15 cellular contexts compared by ENCODE assay signal in the genomic region with DNA sequence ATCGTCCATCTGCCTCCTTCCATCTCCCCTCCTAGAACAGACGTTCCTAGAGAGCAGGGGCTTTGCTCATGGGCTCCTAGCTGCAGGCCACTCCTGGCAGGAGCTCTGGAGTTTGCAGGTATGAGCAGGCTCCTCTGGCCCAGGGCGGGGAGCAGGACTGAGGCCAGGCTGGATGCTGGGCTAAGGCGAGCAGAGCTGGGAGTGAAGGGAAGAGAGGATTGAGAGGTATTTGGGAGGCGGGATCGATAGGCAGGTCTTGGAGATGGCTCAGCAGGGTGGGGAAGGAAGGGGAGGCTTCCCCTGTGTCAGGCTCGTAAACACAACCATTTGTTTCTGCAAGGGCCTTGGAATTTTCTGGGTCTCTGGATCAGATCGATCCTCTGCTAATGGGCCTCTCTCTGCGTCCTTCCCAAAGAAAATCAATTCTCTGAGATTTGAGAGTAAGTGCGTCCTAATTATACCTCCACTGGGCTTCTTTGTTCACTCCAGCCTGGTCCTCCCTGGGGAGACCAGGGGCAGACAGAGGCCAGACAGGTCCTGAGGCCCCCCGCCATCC.
DNase-seq lines count a peak whose midpoint lies in the region; ATAC-seq and TF ChIP-seq lines count a peak whose summit lies in the region.
"Had no signal": no experiment of that assay in that cellular context is flagged by ENCODE, and none has a peak within 500 bp of the region (broad histone marks: within the 10 kb centered on the region; RNA-seq: fewer than 3 reads in every experiment).

No MANE protein-coding gene starts in this region.

- no peak for DNase-seq in RWPE2 (ENCODE audit: low spot score)
- DNase-seq in iPS-NIHi11 (ENCODE audit: low spot score) = peak; percentile 53
- DNase-seq in retina = peak; percentile 63
- DNase-seq in foreskin keratinocyte = no peak
- no peak for DNase-seq in chondrocyte (ENCODE audit: low spot score)
- no peak for DNase-seq in SIG-M5 (lab: John Stamatoyannopoulos, UW)
- DNase-seq: Calu3; CD4-positive, alpha-beta T cell; KG1; NCI-H1417 treated with DMSO at 0.1 percent for 48 hours; NCI-H2029 treated with DMSO at 0.1 percent for 48 hours; NCI-H345; NCI-H526 had no signal

- no peaks in the 10 kb centered on the region for H3K4me1 Mint-ChIP-seq in chondrocyte (ENCODE audit: low read depth)

- H3K4me1 ChIP-seq in HUES48 (ENCODE audit: control insufficient read depth, insufficient read depth, low read length) = peaks cover 17% of the 10 kb centered on the region
- H3K4me1 ChIP-seq in RWPE2 (ENCODE audit: insufficient read depth, poor library complexity, severe bottlenecking) = no peaks in the 10 kb centered on the region
- no peaks in the 10 kb centered on the region for H3K4me1 ChIP-seq in foreskin keratinocyte

- ATAC-seq in RWPE2 (ENCODE audit: low read depth) = peak; percentile 27; the same call in 1 of the 3 replicates
- ATAC-seq in foreskin keratinocyte = no peak
- ATAC-seq: HepG2 had no signal

- H3K9ac ChIP-seq in HUES48 (ENCODE audit: low read depth, low read length) = no peak overlapping the region

- H3K9me3 ChIP-seq in HUES48 (ENCODE audit: control insufficient read depth, insufficient read depth, low read length) (no peaks in the 10 kb centered on the region), RWPE2 (ENCODE audit: severe bottlenecking) (no peaks in the 10 kb centered on the region)

- H3K9me3 Mint-ChIP-seq in chondrocyte (ENCODE audit: low read depth) = peaks cover 2% of the 10 kb centered on the region
- H3K9me3 Mint-ChIP-seq: CD4-positive, alpha-beta T cell had no signal

- H3K27me3 ChIP-seq in HUES48 (ENCODE audit: control insufficient read depth, insufficient read depth, low read length) (no peaks in the 10 kb centered on the region), RWPE2 (ENCODE audit: insufficient read depth, poor library complexity, severe bottlenecking) (no peaks in the 10 kb centered on the region), foreskin keratinocyte (no peaks in the 10 kb centered on the region)

- H3K4me3 ChIP-seq in HUES48 (ENCODE audit: low read depth, low read length) (no peak overlapping the region), RWPE2 (ENCODE audit: severe bottlenecking) (no peak overlapping the region)

- peak overlapping the region; percentile 68 for H3K27ac ChIP-seq in HUES48 (ENCODE audit: low read depth, low read length)
- H3K27ac ChIP-seq in RWPE2 (ENCODE audit: poor library complexity, severe bottlenecking) = no peak overlapping the region
- H3K27ac ChIP-seq in foreskin keratinocyte = no peak overlapping the region

- H3K36me3 Mint-ChIP-seq in chondrocyte (ENCODE audit: low read depth) = peaks cover 5% of the 10 kb centered on the region

- H3K27me3 Mint-ChIP-seq in chondrocyte (ENCODE audit: low read depth) = peaks cover 30% of the 10 kb centered on the region

- H3K4me3 Mint-ChIP-seq in chondrocyte (ENCODE audit: unreplicated experiment) = no peak overlapping the region
- H3K4me3 Mint-ChIP-seq: CD4-positive, alpha-beta T cell had no signal

- H3K27ac Mint-ChIP-seq in chondrocyte (ENCODE audit: unreplicated experiment) = no peak overlapping the region
- H3K27ac Mint-ChIP-seq: CD4-positive, alpha-beta T cell had no signal

- TF ChIP-seq CTCF in RWPE2 (IDR thresholded peaks at IDR 0.05; ENCODE audit: poor library complexity, severe bottlenecking) = no peak
- no peak for TF ChIP-seq CTCF in foreskin keratinocyte (conservative IDR thresholded peaks at IDR 0.05)
- no peak for TF ChIP-seq CTCF in chondrocyte (IDR thresholded peaks at IDR 0.05)

- H3K36me3 ChIP-seq in HUES48 (ENCODE audit: control insufficient read depth, insufficient read depth, low read length) (no peaks in the 10 kb centered on the region), RWPE2 (ENCODE audit: low read depth) (no peaks in the 10 kb centered on the region)

Comparison
In these comparisons a context has a peak if more than half of its experiments do, and no peak if none do; other contexts are left out.
1. DNase-seq: peak in iPS-NIHi11 (single experiment) and retina (single experiment); none in RWPE2 (single experiment), foreskin keratinocyte (0 of 2), chondrocyte (single experiment) and SIG-M5 (single experiment).